Comparison of ENCODE assay signal across 20 cellular contexts in genomic region chr5:78603636-78604175, GRCh38. TPM values are rescaled to one million over a fixed set of nuclear protein-coding genes. Genes with fewer than 3 reads are reported as not detected.
DNase-seq lines count a peak whose midpoint lies in the region; ATAC-seq, FAIRE-seq and TF ChIP-seq lines count a peak whose summit lies in the region.
"Had no signal": no experiment of that assay in that cellular context is flagged by ENCODE, and none has a peak within 500 bp of the region (broad histone marks: within the 10 kb centered on the region; RNA-seq: fewer than 3 reads in every experiment).

No MANE protein-coding gene starts in this region.

- H3K4ac ChIP-seq in trophoblast cell (ENCODE audit: low read depth, low read length) = peak overlapping the region; percentile 55

- H3K18ac ChIP-seq in trophoblast cell (ENCODE audit: low read length) = no peak overlapping the region

- peaks cover 2% of the 10 kb centered on the region for H3K79me2 ChIP-seq in trophoblast cell (ENCODE audit: control insufficient read depth, insufficient read depth, low read length, poor library complexity)

- H3K27ac ChIP-seq in A549 (peak overlapping the region; percentile 88 to 93), HEK293 (ENCODE audit: extremely low read depth, low read depth, low read length) (no peak overlapping the region), esophagus muscularis mucosa (replicated peaks in 1 of 4) (peak overlapping the region in 2 of 4 donors; percentile 32 to 59), trophoblast cell (ENCODE audit: low read depth, low read length) (no peak overlapping the region)
- H3K27ac ChIP-seq: HL-60 had no signal

- H3K27me3 ChIP-seq in esophagus muscularis mucosa (no peaks in the 10 kb centered on the region), trophoblast cell (ENCODE audit: insufficient read depth, low read length) (no peaks in the 10 kb centered on the region), MG63 (no peaks in the 10 kb centered on the region)

- H3K36me3 ChIP-seq in HEK293 (ENCODE audit: control insufficient read depth in 2 of 2, insufficient read depth in 1 of 2, low read length in 2 of 2) = no peaks in the 10 kb centered on the region
- H3K36me3 ChIP-seq in esophagus muscularis mucosa = no peaks in the 10 kb centered on the region
- H3K36me3 ChIP-seq in trophoblast cell (ENCODE audit: control insufficient read depth in 1 of 2, insufficient read depth in 2 of 2, low read length in 2 of 2) = peaks cover 1 to 2% of the 10 kb centered on the region in 2 experiments
- peaks cover 16% of the 10 kb centered on the region for H3K36me3 ChIP-seq in MG63

- no peaks in the 10 kb centered on the region for H3K4me1 Mint-ChIP-seq in CD14-positive monocyte
- H3K4me1 Mint-ChIP-seq: CD4-positive, alpha-beta memory T cell had no signal

- DNase-seq in A549 (ENCODE audit: low read depth in 1 of 2, low spot score in 1 of 2) = no peak
- peak; percentile 42 for DNase-seq in esophagus muscularis mucosa (ENCODE audit: extremely low spot score)
- peak in 1 of 2 donors; percentile 14 for DNase-seq in trophoblast cell
- DNase-seq in activated gamma-delta T cell treated with Interleukin-2 at 50 U/mL for 16 hours = no peak
- DNase-seq in MG63 = no peak
- no peak for DNase-seq in CD14-positive monocyte (ENCODE audit: low spot score)
- no peak for DNase-seq in NCI-H1092 treated with DMSO at 0.1 percent for 48 hours (lab: John Stamatoyannopoulos, UW)
- DNase-seq: C1 segment of cervical spinal cord; CD4-positive, alpha-beta memory T cell; DMS153; DMS79 treated with DMSO at 0.1 percent for 48 hours; EL; GOT3; H9; HFFc6 had no signal

- H2BK12ac ChIP-seq in trophoblast cell (ENCODE audit: low read length) = no peak overlapping the region

- no peak overlapping the region for H2AK5ac ChIP-seq in trophoblast cell (ENCODE audit: low read length)

- peaks cover 0 to 4% (median 0%) of the 10 kb centered on the region in 7 donors for H3K9me3 Mint-ChIP-seq in CD14-positive monocyte
- H3K9me3 Mint-ChIP-seq: H9, HFFc6 had no signal

- intact Hi-C loops in esophagus muscularis mucosa (cut with DNase I) (no loop called here), CD14-positive monocyte (cut with micrococcal nuclease) (no loop called here)

- no peak overlapping the region for H2BK5ac ChIP-seq in trophoblast cell (ENCODE audit: low read depth, low read length, poor library complexity)

- POLR2A ChIA-PET in A549 (lab: Yijun Ruan, JAX) (no interaction called here), HEK293 (lab: Yijun Ruan, JAX) (no interaction called here)

- H2BK120ac ChIP-seq in trophoblast cell (ENCODE audit: insufficient read depth, low read length, poor library complexity) = no peak overlapping the region

- H3K4me2 ChIP-seq in A549 (peak overlapping the region; percentile 44; the same call in 2 of the 3 replicates), trophoblast cell (ENCODE audit: low read length) (no peak overlapping the region)

- peaks cover 2% of the 10 kb centered on the region for H3K79me1 ChIP-seq in trophoblast cell (ENCODE audit: low read length)

- CTCF ChIA-PET in A549 (lab: Yijun Ruan, JAX) = interaction anchor here (1.2 kb wide), 1 partner anchor 66 kb away, joined by 5 read pairs; no protein-coding TSS in a partner anchor
- CTCF ChIA-PET in HEK293 (lab: Yijun Ruan, JAX) = interaction anchor here (0.5 to 1.2 kb wide), 2 partner anchors 70 to 297 kb away, joined by 3 to 4 read pairs; no protein-coding TSS in a partner anchor

- FAIRE-seq in A549 (lab: Jason Lieb, UNC) = no peak
- FAIRE-seq: G401.6, GM12891 had no signal

- peaks cover 3 to 8% (median 3%) of the 10 kb centered on the region in 3 donors for H3K27me3 Mint-ChIP-seq in CD14-positive monocyte (ENCODE audit: low read depth in 3 of 3)
- H3K27me3 Mint-ChIP-seq: B cell had no signal

- WGBS in A549 (ENCODE audit: missing lambda C conversion rate) = 100% methylated on average over 1 of the region's 1 CpG
- 88% methylated on average over 1 of the region's 1 CpG for WGBS in esophagus muscularis mucosa
- WGBS in trophoblast cell (ENCODE audit: extremely low coverage, insufficient coverage, insufficient read length) = no CpG with 5 or more reads among the region's 1 CpG

- ATAC-seq in A549 = no peak

- TF ChIP-seq POLR2A in A549 (IDR thresholded peaks at IDR 0.05; ENCODE audit: low read length) (no peak), esophagus muscularis mucosa (IDR thresholded peaks at IDR 0.05; ENCODE audit: low read depth) (no peak)

- no peak overlapping the region for H3K14ac ChIP-seq in trophoblast cell (ENCODE audit: low read length)

- H3K36me3 Mint-ChIP-seq in CD14-positive monocyte = no peaks in the 10 kb centered on the region
- H3K36me3 Mint-ChIP-seq: CD4-positive, alpha-beta memory T cell had no signal

- H4K91ac ChIP-seq in trophoblast cell (ENCODE audit: low read depth, low read length) = no peak overlapping the region

- H3K23ac ChIP-seq in trophoblast cell (ENCODE audit: low read length) = no peak overlapping the region

- H3K4me1 ChIP-seq in A549 = peaks cover 91% of the 10 kb centered on the region
- H3K4me1 ChIP-seq in HEK293 (ENCODE audit: control insufficient read depth, insufficient read depth, low read length) = peaks cover 24% of the 10 kb centered on the region
- peaks cover 3 to 67% (median 61%) of the 10 kb centered on the region in 4 donors for H3K4me1 ChIP-seq in esophagus muscularis mucosa
- H3K4me1 ChIP-seq in trophoblast cell (ENCODE audit: control insufficient read depth in 1 of 2, insufficient read depth in 2 of 2, low read length in 2 of 2) = peaks cover 0 to 5% of the 10 kb centered on the region in 2 experiments

- peak overlapping the region in 1 of 7 donors; percentile 68 for H3K27ac Mint-ChIP-seq in CD14-positive monocyte
- H3K27ac Mint-ChIP-seq: B cell; CD4-positive, alpha-beta memory T cell; H9; HFFc6 had no signal

- no peak overlapping the region for H4K8ac ChIP-seq in trophoblast cell (ENCODE audit: low read depth, low read length)

- H3K4me3 ChIP-seq in A549 (no peak overlapping the region), HEK293 (ENCODE audit: low read depth, low read length) (no peak overlapping the region), esophagus muscularis mucosa (no peak overlapping the region), trophoblast cell (ENCODE audit: low read depth, low read length) (no peak overlapping the region), MG63 (no peak overlapping the region)

- no peak overlapping the region for H2AFZ ChIP-seq in trophoblast cell (ENCODE audit: insufficient read depth, low read length, poor library complexity)

- no peak overlapping the region for H3K9ac ChIP-seq in trophoblast cell (ENCODE audit: low read length)

- no peak overlapping the region for H4K12ac ChIP-seq in trophoblast cell (ENCODE audit: low read depth, low read length)

- TF ChIP-seq RAD21 in A549 (conservative IDR thresholded peaks at IDR 0.05 in 1 of 2, IDR thresholded peaks at IDR 0.05 in 1 of 2) = no peak

- no peak for TF ChIP-seq EP300 in A549 (IDR thresholded peaks at IDR 0.05)
- TF ChIP-seq EP300 in esophagus muscularis mucosa (IDR thresholded peaks at IDR 0.05) = no peak

- no peak for TF ChIP-seq CTCF in A549 (IDR thresholded peaks at IDR 0.05)
- no peak for TF ChIP-seq CTCF in HEK293 (tag by site-specific recombination; IDR thresholded peaks at IDR 0.05)
- TF ChIP-seq CTCF in esophagus muscularis mucosa (IDR thresholded peaks at IDR 0.05) = no peak
- no peak for TF ChIP-seq CTCF in CD14-positive monocyte (IDR thresholded peaks at IDR 0.05)

- H3K9me3 ChIP-seq in A549 (no peaks in the 10 kb centered on the region), HEK293 (ENCODE audit: control insufficient read depth, insufficient read depth, low read depth, low read length) (no peaks in the 10 kb centered on the region), esophagus muscularis mucosa (no peaks in the 10 kb centered on the region), trophoblast cell (ENCODE audit: insufficient read depth, low read depth, low read length) (no peaks in the 10 kb centered on the region), MG63 (no peaks in the 10 kb centered on the region; the same call in 1 of the 2 replicates)

- no peak overlapping the region for H3K4me3 Mint-ChIP-seq in CD14-positive monocyte
- H3K4me3 Mint-ChIP-seq: B cell; CD4-positive, alpha-beta memory T cell; H9; HFFc6 had no signal

TF ChIP-seq in A549, 52 proteins besides CTCF, POLR2A, EP300 and RAD21 (continues in another document):
- TF ChIP-seq FOSB (CRISPR knock-in tag; IDR thresholded peaks at IDR 0.05) = no peak
- TF ChIP-seq ZSCAN20 (CRISPR knock-in tag; IDR thresholded peaks at IDR 0.05) = no peak
- no peak for TF ChIP-seq FOSL2 (IDR thresholded peaks at IDR 0.05)
- no peak for TF ChIP-seq FOSL2 (CRISPR knock-in tag; IDR thresholded peaks at IDR 0.05)
- no peak for TF ChIP-seq RNF2 (IDR thresholded peaks at IDR 0.05; ENCODE audit: borderline replicate concordance, low read depth)
- TF ChIP-seq SREBF2 (IDR thresholded peaks at IDR 0.05) = no peak
- no peak for TF ChIP-seq FOXS1 (CRISPR knock-in tag; IDR thresholded peaks at IDR 0.05)
- TF ChIP-seq TFCP2L1 (CRISPR knock-in tag; IDR thresholded peaks at IDR 0.05) = no peak
- TF ChIP-seq ESRRA (IDR thresholded peaks at IDR 0.05; ENCODE audit: borderline replicate concordance, low read length) = no peak
- TF ChIP-seq JUNB (IDR thresholded peaks at IDR 0.05) = no peak
- TF ChIP-seq NR3C1 (IDR thresholded peaks at IDR 0.05) = no peak

TF ChIP-seq in HEK293, 187 proteins besides CTCF, POLR2A, EP300 and RAD21:
- TF ChIP-seq KLF8 (tag by site-specific recombination; IDR thresholded peaks at IDR 0.05) (no peak), ZNF121 (tag by site-specific recombination; IDR thresholded peaks at IDR 0.05) (peak; percentile 94), ZNF549 (tag by site-specific recombination; IDR thresholded peaks at IDR 0.05) (no peak)

RNA-seq across cellular contexts. Expression of gene LHFPL2, which starts 44.9 kb away (rescaled TPM):
- polyA plus RNA-seq in A549 (2011; rRNA removed) (24.9 and 32.2 TPM in 2 replicates), A549 (2017; fragmentation: RNase III; extraction: RNeasy Plus Mini Kit Qiagen cat#74134 plus additional on column Dnase treatment) (33.4 to 44.3 TPM (median 41.7 TPM) in 3 replicates), CD14-positive monocyte (10 to 100 TPM in 1 of 2 donors, 1 to 10 TPM in 1; 7.3 to 11.6 TPM)
- polyA plus RNA-seq in A549 (2012; cell fraction: cytosol; rRNA removed) = 9.8 and 16.2 TPM in 2 replicates
- 17.8 and 26.0 TPM in 2 replicates for polyA plus RNA-seq in A549 (2012; cell fraction: nucleus; rRNA removed)
- 36.3 and 39.2 TPM in 2 replicates for polyA minus RNA-seq in A549 (2011; rRNA and poly(A)+ RNA removed)
- 10 to 100 TPM; 24.1 to 40.9 (median 28.1) TPM for total RNA-seq in esophagus muscularis mucosa
- polyA plus RNA-seq in trophoblast cell (2013) = 27.9 and 29.1 TPM in 2 replicates
- total RNA-seq in MG63 (2014; rRNA removed; shearing (Covaris generic); ENCODE audit: low replicate concordance) = 14.0 and 15.3 TPM in 2 replicates

Comparison
In these comparisons a context has a peak if more than half of its experiments do, and no peak if none do; other contexts are left out.
1. H3K27ac ChIP-seq: peak in A549 (2 of 2); none in HEK293 (single experiment) and trophoblast cell (single experiment).